24 cellular contexts compared by ENCODE assay signal in genomic region chr1:226371866-226372490, GRCh38. TPM values are rescaled to one million over a fixed set of nuclear protein-coding genes. Genes with fewer than 3 reads are reported as not detected.
A peak's percentile ranks its signal among the peaks of the same experiment; 100 is the strongest.
DNase-seq lines count a peak whose midpoint lies in the region; ATAC-seq and TF ChIP-seq lines count a peak whose summit lies in the region.
"Had no signal": no experiment of that assay in that cellular context is flagged by ENCODE, and none has a peak within 500 bp of the region (broad histone marks: within the 10 kb centered on the region; RNA-seq: fewer than 3 reads in every experiment).

No MANE protein-coding gene starts in this region.

- H3K4me1 Mint-ChIP-seq in IgD-negative memory B cell: peaks cover 37 to 40% (median 38%) of the 10 kb centered on the region in 3 donors
- H3K4me1 Mint-ChIP-seq in endodermal cell: no peaks in the 10 kb centered on the region
- H3K4me1 Mint-ChIP-seq in memory B cell: peaks cover 34% of the 10 kb centered on the region
- H3K4me1 Mint-ChIP-seq: H9 had no signal

- 94 to 98% methylated on average over 7 to 11 of the region's 11 CpGs for WGBS in endodermal cell (ENCODE audit: insufficient coverage in 1 of 2, insufficient read length in 1 of 2), 2 experiments

- H3K4me2 ChIP-seq in BLaER1 treated with 17β-estradiol and CSF1 and Interleukin-3, amounts not matched to agents 10 nM and 100 nM: peak overlapping the region; percentile 84 to 98 (median 96); a peak in 21 of 22 replicates

- H3K9me3 ChIP-seq in BLaER1 treated with 17β-estradiol and CSF1 and Interleukin-3, amounts not matched to agents 10 nM and 100 nM (replicated peaks in 1 of 11): no peaks in the 10 kb centered on the region
- H3K9me3 ChIP-seq in endodermal cell (ENCODE audit: control insufficient read depth, low read length) (no peaks in the 10 kb centered on the region), Peyer's patch (no peaks in the 10 kb centered on the region)
- H3K9me3 ChIP-seq: SJSA1 had no signal

- no peaks in the 10 kb centered on the region for H3K9me3 Mint-ChIP-seq in IgD-negative memory B cell
- no peaks in the 10 kb centered on the region for H3K9me3 Mint-ChIP-seq in endodermal cell
- no peaks in the 10 kb centered on the region for H3K9me3 Mint-ChIP-seq in memory B cell
- H3K9me3 Mint-ChIP-seq: CD4-positive, CD25-positive, alpha-beta regulatory T cell; H9 had no signal

- peak overlapping the region in 8 of 11 experiments; percentile 76 to 87 (median 84); a peak in 14 of 22 replicates for H3K9ac ChIP-seq in BLaER1 treated with 17β-estradiol and CSF1 and Interleukin-3, amounts not matched to agents 10 nM and 100 nM
- H3K9ac ChIP-seq in endodermal cell (ENCODE audit: extremely low read depth, low read length, poor library complexity, severe bottlenecking): no peak overlapping the region

- TF ChIP-seq CTCF in endodermal cell (conservative IDR thresholded peaks at IDR 0.05) (no peak), Peyer's patch (IDR thresholded peaks at IDR 0.05) (no peak)

- DNase-seq in endodermal cell: no peak
- no peak for DNase-seq in memory B cell (ENCODE audit: low spot score in 2 of 2)
- no peak for DNase-seq in activated naive CD4-positive, alpha-beta T cell treated with Interleukin-2 at 50 U/mL for 16 hours
- DNase-seq in Peyer's patch: no peak
- DNase-seq in NCI-H1417 treated with DMSO at 0.1 percent for 48 hours (lab: John Stamatoyannopoulos, UW): no peak
- DNase-seq: ACHN; AML-193; CD4-positive, CD25-positive, alpha-beta regulatory T cell; COR-L47; DMS 273 treated with DMSO at 0.1 percent for 48 hours; DND-41; H9; MV-4-11; NCI-H1417; NCI-H187 treated with DMSO at 0.1 percent for 48 hours; NCI-H2227 treated with DMSO at 0.1 percent for 48 hours; NCI-H510A treated with DMSO at 0.1 percent for 48 hours; NCI-H774; PC-3 had no signal

- peak overlapping the region in 9 of 11 experiments; percentile 8 to 97 (median 92); a peak in 17 of 22 replicates for H3K27ac ChIP-seq in BLaER1 treated with 17β-estradiol and CSF1 and Interleukin-3, amounts not matched to agents 10 nM and 100 nM
- H3K27ac ChIP-seq in endodermal cell (ENCODE audit: low read depth, low read length): no peak overlapping the region
- H3K27ac ChIP-seq in Peyer's patch: peak overlapping the region in 1 of 4 donors; percentile 72
- H3K27ac ChIP-seq: RWPE1, SJSA1 had no signal

- H3K27me3 Mint-ChIP-seq in IgD-negative memory B cell: no peaks in the 10 kb centered on the region
- H3K27me3 Mint-ChIP-seq in endodermal cell (ENCODE audit: insufficient read depth): no peaks in the 10 kb centered on the region
- no peaks in the 10 kb centered on the region for H3K27me3 Mint-ChIP-seq in memory B cell
- H3K27me3 Mint-ChIP-seq: CD4-positive, CD25-positive, alpha-beta regulatory T cell had no signal

- ATAC-seq in memory B cell (ENCODE audit: low read depth) (no peak), HG02885 (IDR thresholded peaks at IDR 0.05; ENCODE audit: poor library complexity, unreplicated experiment) (no peak)
- ATAC-seq: PC-3 had no signal

- peaks cover 51 to 84% (median 77%) of the 10 kb centered on the region in 10 experiments for H3K4me1 ChIP-seq in BLaER1 treated with 17β-estradiol and CSF1 and Interleukin-3, amounts not matched to agents 10 nM and 100 nM
- H3K4me1 ChIP-seq in endodermal cell (ENCODE audit: control insufficient read depth, insufficient read depth, low read length): no peaks in the 10 kb centered on the region
- peaks cover 0 to 6% (median 0%) of the 10 kb centered on the region in 4 donors for H3K4me1 ChIP-seq in Peyer's patch

- peaks cover 81 to 92% (median 83%) of the 10 kb centered on the region in 11 experiments for H3K36me3 ChIP-seq in BLaER1 treated with 17β-estradiol and CSF1 and Interleukin-3, amounts not matched to agents 10 nM and 100 nM
- peaks cover 95% of the 10 kb centered on the region for H3K36me3 ChIP-seq in endodermal cell (ENCODE audit: control insufficient read depth, insufficient read depth, low read length)
- H3K36me3 ChIP-seq in Peyer's patch: peaks cover 0 to 100% (median 0%) of the 10 kb centered on the region in 3 donors

- H3K27ac Mint-ChIP-seq in IgD-negative memory B cell (peak overlapping the region; percentile 89 to 94 (median 92)), endodermal cell (peak overlapping the region; percentile 44), memory B cell (peak overlapping the region; percentile 90)

- TF ChIP-seq POLR2A in Peyer's patch (IDR thresholded peaks at IDR 0.05): no peak

- H3K36me3 Mint-ChIP-seq in IgD-negative memory B cell (no peaks in the 10 kb centered on the region), endodermal cell (ENCODE audit: low read depth) (peaks cover 76% of the 10 kb centered on the region), memory B cell (peaks cover 28% of the 10 kb centered on the region)

- H3K27me3 ChIP-seq in BLaER1 treated with 17β-estradiol and CSF1 and Interleukin-3, amounts not matched to agents 10 nM and 100 nM: no peaks in the 10 kb centered on the region
- no peaks in the 10 kb centered on the region for H3K27me3 ChIP-seq in endodermal cell (ENCODE audit: control insufficient read depth, insufficient read depth, low read length, poor library complexity, severe bottlenecking)
- no peaks in the 10 kb centered on the region for H3K27me3 ChIP-seq in Peyer's patch
- H3K27me3 ChIP-seq: SJSA1 had no signal

- H4K20me1 ChIP-seq in BLaER1 treated with 17β-estradiol and CSF1 and Interleukin-3, amounts not matched to agents 10 nM and 100 nM: peaks cover 0 to 53% (median 18%) of the 10 kb centered on the region in 11 experiments; a peak in 14 of 22 replicates

- peak overlapping the region in 2 of 10 experiments; percentile 59 to 61; a peak in 1 of 20 replicates for H3K4me3 ChIP-seq in BLaER1 treated with 17β-estradiol and CSF1 and Interleukin-3, amounts not matched to agents 10 nM and 100 nM
- H3K4me3 ChIP-seq in endodermal cell (ENCODE audit: low read length): no peak overlapping the region
- no peak overlapping the region for H3K4me3 ChIP-seq in Peyer's patch
- H3K4me3 ChIP-seq: SJSA1 had no signal

- H3K4me3 Mint-ChIP-seq in IgD-negative memory B cell (peak overlapping the region in 2 of 4 donors; percentile 9 to 74), endodermal cell (no peak overlapping the region), memory B cell (no peak overlapping the region)
- H3K4me3 Mint-ChIP-seq: CD4-positive, CD25-positive, alpha-beta regulatory T cell; H9 had no signal

RNA-seq across cellular contexts. Expression of gene PARP1, which starts 35.9 kb away (rescaled TPM):
- 321 TPM for polyA plus RNA-seq in IgD-negative memory B cell
- total RNA-seq in endodermal cell (100 to 1,000 TPM; 170 to 173 TPM), Peyer's patch (100 to 1,000 TPM in 1 of 4 donors, 10 to 100 TPM in 3; 25.2 to 145 (median 54.4) TPM)
- 196 TPM for polyA plus RNA-seq in endodermal cell (2013, experiment 1 of 2)
- 182 TPM for polyA plus RNA-seq in endodermal cell (2013, experiment 2 of 2)
